In genomic region chr2:221494556-221494955, GRCh38 we compare ENCODE assay signal across 1 cellular context.
TF ChIP-seq lines count a peak whose summit lies in the region.

No MANE protein-coding gene starts in this region.

TF ChIP-seq in HEK293, 187 proteins besides CTCF, POLR2A, EP300 and RAD21 (continued from another document):
- TF ChIP-seq ZNF37A (tag by site-specific recombination; IDR thresholded peaks at IDR 0.05) (no peak), EGR2 (tag by site-specific recombination; IDR thresholded peaks at IDR 0.05; ENCODE audit: low read depth) (no peak), ZNF350 (tag by site-specific recombination; IDR thresholded peaks at IDR 0.05) (no peak), ZNF394 (tag by site-specific recombination; IDR thresholded peaks at IDR 0.05; ENCODE audit: borderline replicate concordance) (no peak), ZNF426 (tag by site-specific recombination; IDR thresholded peaks at IDR 0.05) (no peak), ZNF548 (tag by site-specific recombination; IDR thresholded peaks at IDR 0.05) (no peak), RBAK (tag by site-specific recombination; IDR thresholded peaks at IDR 0.05) (no peak), PBX3 (CRISPR knock-in tag; IDR thresholded peaks at IDR 0.05) (no peak), ZNF121 (tag by site-specific recombination; IDR thresholded peaks at IDR 0.05) (0 out of 2 replicates have a peak, but pooled peaks have one; percentile 26), ZNF19 (tag by site-specific recombination; IDR thresholded peaks at IDR 0.05; ENCODE audit: low read depth) (no peak), KLF1 (tag by site-specific recombination; IDR thresholded peaks at IDR 0.05) (peak; percentile 83)
